8 cellular contexts compared by ENCODE assay signal in genomic region chr9:75083188-75083976, GRCh38. TPM values are rescaled to one million over a fixed set of nuclear protein-coding genes. Genes with fewer than 3 reads are reported as not detected.
DNase-seq lines count a peak whose midpoint lies in the region; TF ChIP-seq lines count a peak whose summit lies in the region.

No MANE protein-coding gene starts in this region.

- H3K9me3 Mint-ChIP-seq in activated naive CD4-positive, alpha-beta T cell treated with anti-CD3 and anti-CD28 coated beads, Interleukin-2, amount 10 ng/mL, durations not matched to agents 7 days and 5 days, result no peaks in the 10 kb centered on the region

- H3K36me3 ChIP-seq in WERI-Rb-1, result no peaks in the 10 kb centered on the region

- no peaks in the 10 kb centered on the region for H3K9me3 ChIP-seq in WERI-Rb-1 (ENCODE audit: severe bottlenecking)

- no peak for TF ChIP-seq CTCF in WERI-Rb-1 (IDR thresholded peaks at IDR 0.05; ENCODE audit: low read depth, low read length)

- H3K4me3 ChIP-seq in WERI-Rb-1 (ENCODE audit: low read depth, low read length), result no peak overlapping the region

- peaks cover 40% of the 10 kb centered on the region for H3K4me1 Mint-ChIP-seq in activated naive CD4-positive, alpha-beta T cell treated with anti-CD3 and anti-CD28 coated beads, Interleukin-2, amount 10 ng/mL, durations not matched to agents 7 days and 5 days

- H3K27ac ChIP-seq in WERI-Rb-1, result no peak overlapping the region

- H3K27ac Mint-ChIP-seq in activated naive CD4-positive, alpha-beta T cell treated with anti-CD3 and anti-CD28 coated beads, Interleukin-2, amount 10 ng/mL, durations not matched to agents 7 days and 5 days, result no peak overlapping the region

- H3K4me3 Mint-ChIP-seq in activated naive CD4-positive, alpha-beta T cell treated with anti-CD3 and anti-CD28 coated beads, Interleukin-2, amount 10 ng/mL, durations not matched to agents 7 days and 5 days, result no peak overlapping the region

- no peaks in the 10 kb centered on the region for H3K27me3 ChIP-seq in WERI-Rb-1 (ENCODE audit: insufficient read depth, low read depth, severe bottlenecking)

- peaks cover 35% of the 10 kb centered on the region for H3K36me3 Mint-ChIP-seq in activated naive CD4-positive, alpha-beta T cell treated with anti-CD3 and anti-CD28 coated beads, Interleukin-2, amount 10 ng/mL, durations not matched to agents 7 days and 5 days

- CTCF ChIA-PET in activated naive CD4-positive, alpha-beta T cell treated with anti-CD3 and anti-CD28 coated beads, Interleukin-2, amount 10 ng/mL, durations not matched to agents 7 days and 5 days (lab: Charles Lee), result interaction anchor here (1.1 kb wide), 1 partner anchor 306 kb away, joined by 3 read pairs; no protein-coding TSS in a partner anchor

- H3K27me3 Mint-ChIP-seq in activated naive CD4-positive, alpha-beta T cell treated with anti-CD3 and anti-CD28 coated beads, Interleukin-2, amount 10 ng/mL, durations not matched to agents 7 days and 5 days, result no peaks in the 10 kb centered on the region

- DNase-seq in activated naive CD4-positive, alpha-beta T cell treated with anti-CD3 and anti-CD28 coated beads, Interleukin-2, amount 10 ng/mL, durations not matched to agents 7 days and 5 days, result peak; percentile 36
- no peak for DNase-seq in activated naive CD4-positive, alpha-beta T cell treated with anti-CD3 and anti-CD28 coated beads, Interleukin-2, amount 50 U/mL, for 16 hours
- DNase-seq in cerebellum (ENCODE audit: low spot score) (peak; percentile 70), medulla oblongata (ENCODE audit: extremely low spot score) (peak; percentile 61), ureter (ENCODE audit: low spot score) (peak; percentile 80), WERI-Rb-1 (no peak), SK-N-DZ (ENCODE audit: low spot score) (no peak)
- no peak for DNase-seq in stimulated activated CD4-positive, alpha-beta T cell treated with anti-CD3 and anti-CD28 coated beads, Interleukin-4, amount 100 ng/mL, for 1 hour

RNA-seq across cellular contexts. Expression of gene NMRK1, which starts 4.6 kb away (rescaled TPM):
- total RNA-seq in cerebellum (4.9 TPM), ureter (42.2 TPM)
- 0.82 and 1.2 TPM in 2 replicates for polyA plus RNA-seq in SK-N-DZ (2014; cell fraction: cytosol; rRNA removed)
- 0.97 and 1.9 TPM in 2 replicates for polyA plus RNA-seq in SK-N-DZ (2014; cell fraction: nucleus; rRNA removed)

RNA-seq across cellular contexts. Expression of gene OSTF1, which starts 4.9 kb away (rescaled TPM):
- total RNA-seq in cerebellum (9.8 TPM), ureter (49.7 TPM)
- 2.1 and 2.4 TPM in 2 replicates for polyA plus RNA-seq in SK-N-DZ (2014; cell fraction: cytosol; rRNA removed)
- polyA plus RNA-seq in SK-N-DZ (2014; cell fraction: nucleus; rRNA removed), result 1.3 and 1.4 TPM in 2 replicates

RNA-seq across cellular contexts. Expression of gene CARNMT1, which starts 55.3 kb away (rescaled TPM):
- total RNA-seq in cerebellum (23.9 TPM), ureter (26.9 TPM)
- polyA plus RNA-seq in SK-N-DZ (2014; cell fraction: cytosol; rRNA removed), result 8.3 and 10.8 TPM in 2 replicates
- polyA plus RNA-seq in SK-N-DZ (2014; cell fraction: nucleus; rRNA removed), result 8.6 and 10.0 TPM in 2 replicates

Comparison
In these comparisons a context has a peak if more than half of its experiments do, and no peak if none do; other contexts are left out.
1. DNase-seq: peak in activated naive CD4-positive, alpha-beta T cell treated with anti-CD3 and anti-CD28 coated beads, Interleukin-2, amount 10 ng/mL, durations not matched to agents 7 days and 5 days (single experiment), cerebellum (single experiment), medulla oblongata (single experiment) and ureter (single experiment); none in activated naive CD4-positive, alpha-beta T cell treated with anti-CD3 and anti-CD28 coated beads, Interleukin-2, amount 50 U/mL, for 16 hours (single experiment), WERI-Rb-1 (single experiment), stimulated activated CD4-positive, alpha-beta T cell treated with anti-CD3 and anti-CD28 coated beads, Interleukin-4, amount 100 ng/mL, for 1 hour (single experiment) and SK-N-DZ (single experiment).